8 cellular contexts compared by ENCODE assay signal in genomic region chr3:137792633-137793271, GRCh38.
DNase-seq lines count a peak whose midpoint lies in the region; ATAC-seq and TF ChIP-seq lines count a peak whose summit lies in the region.

No MANE protein-coding gene starts in this region.

- peak; percentile 60 for TF ChIP-seq CTCF in HFF-Myc (IDR thresholded peaks at IDR 0.05; ENCODE audit: low read depth, low read length, missing control alignments)

- no peak overlapping the region for H3K4me3 ChIP-seq in HFF-Myc (replicated peaks; ENCODE audit: low read depth, low read length)

- ATAC-seq in GM19351 (IDR thresholded peaks at IDR 0.05; ENCODE audit: unreplicated experiment): no peak

- DNase-seq in DMS 273 treated with DMSO at 0.1 percent for 48 hours (lab: John Stamatoyannopoulos, UW) (peak; percentile 43), HFF-Myc (ENCODE audit: extremely low read depth, low read depth) (peak; percentile 6), SW480 (ENCODE audit: low spot score) (peak; percentile 45), left kidney (ENCODE audit: low read depth, low spot score) (peak; percentile 72), NCI-H1436 treated with DMSO at 0.1 percent for 48 hours (lab: John Stamatoyannopoulos, UW) (no peak), NCI-H2029 (lab: John Stamatoyannopoulos, UW) (no peak)
- no peak for DNase-seq in stimulated activated naive CD4-positive, alpha-beta T cell (lab: John Stamatoyannopoulos, UW)

Comparison
In these comparisons a context has a peak if more than half of its experiments do, and no peak if none do; other contexts are left out.
1. DNase-seq: peak in DMS 273 treated with DMSO at 0.1 percent for 48 hours (single experiment), HFF-Myc (single experiment), SW480 (single experiment) and left kidney (single experiment); none in stimulated activated naive CD4-positive, alpha-beta T cell (0 of 6), NCI-H1436 treated with DMSO at 0.1 percent for 48 hours (single experiment) and NCI-H2029 (single experiment).